In the genomic region with DNA sequence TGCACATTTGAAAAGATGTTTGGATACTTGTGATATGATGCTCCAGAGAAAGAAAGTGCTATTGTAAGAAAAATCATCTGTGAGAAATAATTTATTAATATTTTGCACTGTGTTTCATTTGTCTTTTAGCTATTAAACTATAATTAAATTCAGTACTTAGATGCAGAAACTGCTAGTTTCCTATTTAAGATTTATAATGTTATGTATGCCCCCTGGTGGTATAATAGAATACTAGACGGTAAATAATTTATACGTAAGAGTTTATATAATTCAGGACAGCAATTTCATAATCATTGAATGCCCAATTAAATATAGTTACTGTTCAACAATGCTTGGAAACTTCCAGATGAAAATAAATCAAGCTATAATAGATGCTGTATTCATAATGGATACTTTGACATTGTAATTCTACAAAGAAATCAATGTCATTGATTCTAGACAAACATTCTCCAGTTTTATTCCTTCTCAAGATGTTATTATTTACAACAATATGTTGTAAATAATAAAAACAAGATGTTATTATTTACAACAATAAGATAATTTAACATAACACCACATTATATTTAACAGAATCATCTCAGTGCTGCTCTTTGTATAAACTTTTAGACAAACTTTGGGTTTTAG, we compare ENCODE assay signal across 8 cellular contexts.
DNase-seq lines count a peak whose midpoint lies in the region; ATAC-seq and TF ChIP-seq lines count a peak whose summit lies in the region.

No MANE protein-coding gene starts in this region.

- H3K36me3 Mint-ChIP-seq in naive B cell, result no peaks in the 10 kb centered on the region

- no peak overlapping the region for H3K4me3 ChIP-seq in cardiac fibroblast (replicated peaks in 1 of 2; ENCODE audit: low read depth in 2 of 2, low read length in 2 of 2)

- no peak overlapping the region for H3K4me3 Mint-ChIP-seq in naive B cell

- ATAC-seq in naive B cell (ENCODE audit: low read depth in 2 of 2) (no peak), HG02981 (IDR thresholded peaks at IDR 0.05; ENCODE audit: unreplicated experiment) (no peak), GM21447 (IDR thresholded peaks at IDR 0.05; ENCODE audit: unreplicated experiment) (no peak)

- no peak overlapping the region for H3K27ac Mint-ChIP-seq in naive B cell

- peaks cover 0 to 2% (median 0%) of the 10 kb centered on the region in 7 donors for H3K9me3 Mint-ChIP-seq in naive B cell

- peaks cover 0 to 9% (median 6%) of the 10 kb centered on the region in 3 donors for H3K27me3 Mint-ChIP-seq in naive B cell

- H3K4me1 Mint-ChIP-seq in naive B cell, result no peaks in the 10 kb centered on the region

- TF ChIP-seq CTCF in cardiac fibroblast (IDR thresholded peaks at IDR 0.05; ENCODE audit: low read depth, low read length), result peak; percentile 37

- peak; percentile 20 for DNase-seq in NOMO-1 treated with DMSO at 0.1 percent for 48 hours (lab: John Stamatoyannopoulos, UW; ENCODE audit: unreplicated experiment)
- DNase-seq in NOMO-1 treated with dmso at 0.1 percent for 144 hours (lab: John Stamatoyannopoulos, UW; ENCODE audit: unreplicated experiment), result no peak
- peak; percentile 22 for DNase-seq in NCI-H460 (ENCODE audit: extremely low read depth, low read depth)
- DNase-seq in cardiac fibroblast (ENCODE audit: low read depth in 2 of 2), result peak; percentile 58 to 60
- DNase-seq in naive B cell, result peak; percentile 5
- DNase-seq in nucleus accumbens (lab: John Stamatoyannopoulos, UW), result no peak

Comparison
In these comparisons a context has a peak if more than half of its experiments do, and no peak if none do; other contexts are left out.
1. DNase-seq: peak in NOMO-1 treated with DMSO at 0.1 percent for 48 hours (single experiment), NCI-H460 (single experiment), cardiac fibroblast (2 of 2) and naive B cell (single experiment); none in NOMO-1 treated with dmso at 0.1 percent for 144 hours (single experiment) and nucleus accumbens (0 of 56).